16 cellular contexts compared by ENCODE assay signal in the genomic region with DNA sequence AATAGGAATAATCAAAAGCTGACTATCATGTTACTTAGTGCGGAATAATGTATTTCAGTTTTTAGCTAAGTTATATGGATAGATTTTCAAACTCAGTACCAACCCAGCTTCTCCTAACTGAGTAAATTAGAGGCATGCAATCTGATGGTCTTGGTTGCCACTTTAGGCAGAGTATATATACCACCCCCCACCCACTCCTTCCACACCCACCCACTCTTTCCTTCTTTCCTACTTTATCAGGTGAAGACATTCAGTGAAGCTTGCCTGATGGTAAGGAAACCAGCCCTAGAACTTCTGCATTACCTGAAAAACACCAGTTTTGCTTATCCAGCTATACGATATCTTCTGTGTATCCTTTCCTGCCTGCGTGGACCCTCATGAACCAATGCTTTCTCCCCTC. TPM values are rescaled to one million over a fixed set of nuclear protein-coding genes. Genes with fewer than 3 reads are reported as not detected.
DNase-seq lines count a peak whose midpoint lies in the region; ATAC-seq and TF ChIP-seq lines count a peak whose summit lies in the region.
"Had no signal": no experiment of that assay in that cellular context is flagged by ENCODE, and none has a peak within 500 bp of the region (broad histone marks: within the 10 kb centered on the region; RNA-seq: fewer than 3 reads in every experiment).

No MANE protein-coding gene starts in this region.

- CTCF ChIA-PET in activated CD8-positive, alpha-beta T cell treated with anti-CD3 and anti-CD28 coated beads, Interleukin-2, amount 10 ng/mL, durations not matched to agents 7 days and 5 days (lab: Charles Lee), result interaction anchor here (1.5 kb wide), 1 partner anchor 10 kb away, joined by 4 read pairs; no protein-coding TSS in a partner anchor
- CTCF ChIA-PET in activated CD8-positive, alpha-beta T cell treated with anti-CD3 and anti-CD28 coated beads for 36 hours (lab: Charles Lee), result interaction anchor here (1.5 to 1.7 kb wide), 2 partner anchors 19 to 474 kb away, joined by 4 to 5 read pairs; no protein-coding TSS in a partner anchor

- no peaks in the 10 kb centered on the region for H3K9me3 Mint-ChIP-seq in activated CD8-positive, alpha-beta T cell treated with anti-CD3 and anti-CD28 coated beads, Interleukin-2, amount 10 ng/mL, durations not matched to agents 7 days and 5 days (ENCODE audit: insufficient read depth)
- H3K9me3 Mint-ChIP-seq in activated CD8-positive, alpha-beta T cell treated with anti-CD3 and anti-CD28 coated beads for 36 hours, result no peaks in the 10 kb centered on the region
- H3K9me3 Mint-ChIP-seq in central memory CD8-positive, alpha-beta T cell, result no peaks in the 10 kb centered on the region
- H3K9me3 Mint-ChIP-seq in memory B cell, result no peaks in the 10 kb centered on the region
- H3K9me3 Mint-ChIP-seq: CD4-positive, CD25-positive, alpha-beta regulatory T cell; CD8-positive, alpha-beta T cell; GM23338; H9; HFFc6 had no signal

- H3K36me3 Mint-ChIP-seq in activated CD8-positive, alpha-beta T cell treated with anti-CD3 and anti-CD28 coated beads, Interleukin-2, amount 10 ng/mL, durations not matched to agents 7 days and 5 days (ENCODE audit: low read depth), result peaks cover 25% of the 10 kb centered on the region
- peaks cover 22% of the 10 kb centered on the region for H3K36me3 Mint-ChIP-seq in activated CD8-positive, alpha-beta T cell treated with anti-CD3 and anti-CD28 coated beads for 36 hours (ENCODE audit: low read depth)
- peaks cover 25% of the 10 kb centered on the region for H3K36me3 Mint-ChIP-seq in central memory CD8-positive, alpha-beta T cell (ENCODE audit: insufficient read depth)
- H3K36me3 Mint-ChIP-seq in memory B cell, result peaks cover 4% of the 10 kb centered on the region

- H3K4me3 Mint-ChIP-seq in activated CD8-positive, alpha-beta T cell treated with anti-CD3 and anti-CD28 coated beads, Interleukin-2, amount 10 ng/mL, durations not matched to agents 7 days and 5 days, result no peak overlapping the region
- no peak overlapping the region for H3K4me3 Mint-ChIP-seq in activated CD8-positive, alpha-beta T cell treated with anti-CD3 and anti-CD28 coated beads for 36 hours
- no peak overlapping the region for H3K4me3 Mint-ChIP-seq in central memory CD8-positive, alpha-beta T cell
- H3K4me3 Mint-ChIP-seq in memory B cell, result no peak overlapping the region
- H3K4me3 Mint-ChIP-seq: B cell; CD4-positive, CD25-positive, alpha-beta regulatory T cell; CD8-positive, alpha-beta T cell; GM23338; H9; HFFc6 had no signal

- H3K27me3 Mint-ChIP-seq in activated CD8-positive, alpha-beta T cell treated with anti-CD3 and anti-CD28 coated beads, Interleukin-2, amount 10 ng/mL, durations not matched to agents 7 days and 5 days (ENCODE audit: low read depth), result no peaks in the 10 kb centered on the region
- H3K27me3 Mint-ChIP-seq in activated CD8-positive, alpha-beta T cell treated with anti-CD3 and anti-CD28 coated beads for 36 hours, result no peaks in the 10 kb centered on the region
- H3K27me3 Mint-ChIP-seq in central memory CD8-positive, alpha-beta T cell, result no peaks in the 10 kb centered on the region
- H3K27me3 Mint-ChIP-seq in memory B cell, result no peaks in the 10 kb centered on the region
- H3K27me3 Mint-ChIP-seq: B cell; CD4-positive, CD25-positive, alpha-beta regulatory T cell had no signal

- no peak for ATAC-seq in activated CD8-positive, alpha-beta T cell treated with anti-CD3 and anti-CD28 coated beads, Interleukin-2, amount 10 ng/mL, durations not matched to agents 7 days and 5 days
- ATAC-seq in activated CD8-positive, alpha-beta T cell treated with anti-CD3 and anti-CD28 coated beads for 36 hours, result no peak
- ATAC-seq in central memory CD8-positive, alpha-beta T cell (replicated peaks; ENCODE audit: extremely low read depth, poor library complexity, severe bottlenecking), result no peak
- no peak for ATAC-seq in memory B cell (ENCODE audit: low read depth)
- no peak for ATAC-seq in GM18858 (IDR thresholded peaks at IDR 0.05; ENCODE audit: unreplicated experiment)
- ATAC-seq: CD8-positive, alpha-beta T cell; GM23338; HCT116 had no signal

- H3K4me1 Mint-ChIP-seq in activated CD8-positive, alpha-beta T cell treated with anti-CD3 and anti-CD28 coated beads, Interleukin-2, amount 10 ng/mL, durations not matched to agents 7 days and 5 days (ENCODE audit: low read depth), result no peaks in the 10 kb centered on the region
- peaks cover 5% of the 10 kb centered on the region for H3K4me1 Mint-ChIP-seq in activated CD8-positive, alpha-beta T cell treated with anti-CD3 and anti-CD28 coated beads for 36 hours (ENCODE audit: low read depth)
- H3K4me1 Mint-ChIP-seq in central memory CD8-positive, alpha-beta T cell, result no peaks in the 10 kb centered on the region
- peaks cover 4% of the 10 kb centered on the region for H3K4me1 Mint-ChIP-seq in memory B cell
- H3K4me1 Mint-ChIP-seq: B cell, GM23338 had no signal

- H3K27ac Mint-ChIP-seq in activated CD8-positive, alpha-beta T cell treated with anti-CD3 and anti-CD28 coated beads, Interleukin-2, amount 10 ng/mL, durations not matched to agents 7 days and 5 days, result peak overlapping the region; percentile 15
- H3K27ac Mint-ChIP-seq in activated CD8-positive, alpha-beta T cell treated with anti-CD3 and anti-CD28 coated beads for 36 hours, result no peak overlapping the region
- peak overlapping the region; percentile 38 for H3K27ac Mint-ChIP-seq in central memory CD8-positive, alpha-beta T cell (ENCODE audit: low read depth)
- H3K27ac Mint-ChIP-seq in memory B cell, result peak overlapping the region; percentile 40
- H3K27ac Mint-ChIP-seq: B cell; CD4-positive, CD25-positive, alpha-beta regulatory T cell; CD8-positive, alpha-beta T cell; GM23338; H9; HFFc6 had no signal

- DNase-seq in activated CD8-positive, alpha-beta T cell treated with anti-CD3 and anti-CD28 coated beads, Interleukin-2, amount 10 ng/mL, durations not matched to agents 7 days and 5 days, result no peak
- no peak for DNase-seq in activated CD8-positive, alpha-beta T cell treated with anti-CD3 and anti-CD28 coated beads for 36 hours
- no peak for DNase-seq in central memory CD8-positive, alpha-beta T cell (ENCODE audit: low spot score in 2 of 2)
- DNase-seq in memory B cell (ENCODE audit: low spot score in 2 of 2) (no peak), cerebellar cortex (ENCODE audit: low spot score) (no peak)
- DNase-seq: Caco-2; CD4-positive, CD25-positive, alpha-beta regulatory T cell; CD8-positive, alpha-beta T cell; DMS153; DND-41; H9; HFFc6 had no signal

- no peak for TF ChIP-seq CTCF in activated CD8-positive, alpha-beta T cell treated with anti-CD3 and anti-CD28 coated beads for 36 hours (IDR thresholded peaks at IDR 0.05)

- intact Hi-C loops in activated CD8-positive, alpha-beta T cell treated with anti-CD3 and anti-CD28 coated beads for 36 hours (cut with micrococcal nuclease), result no loop called here

- POLR2A ChIA-PET in activated CD8-positive, alpha-beta T cell treated with anti-CD3 and anti-CD28 coated beads, Interleukin-2, amount 10 ng/mL, durations not matched to agents 7 days and 5 days (lab: Charles Lee), result interaction anchor here (0.6 kb wide), 1 partner anchor 120 kb away, joined by 3 read pairs; no protein-coding TSS in a partner anchor
- POLR2A ChIA-PET in activated CD8-positive, alpha-beta T cell treated with anti-CD3 and anti-CD28 coated beads for 36 hours (lab: Charles Lee), result interaction anchor here (0.6 kb wide), 1 partner anchor 134 kb away, joined by 3 read pairs; a partner anchor contains a TSS

RNA-seq across cellular contexts. Expression of a gene that starts 36.3 kb away (rescaled TPM):
- 100 to 1,000 TPM; 120 to 135 TPM for total RNA-seq in activated CD8-positive, alpha-beta T cell treated with anti-CD3 and anti-CD28 coated beads, Interleukin-2, amount 10 ng/mL, durations not matched to agents 7 days and 5 days
- total RNA-seq in activated CD8-positive, alpha-beta T cell treated with anti-CD3 and anti-CD28 coated beads for 36 hours, result 100 to 1,000 TPM; 160 to 173 TPM

RNA-seq across cellular contexts. Expression of a gene that starts 36.6 kb away (rescaled TPM):
- 10 to 100 TPM; 63.8 to 68.9 TPM for total RNA-seq in activated CD8-positive, alpha-beta T cell treated with anti-CD3 and anti-CD28 coated beads, Interleukin-2, amount 10 ng/mL, durations not matched to agents 7 days and 5 days
- total RNA-seq in activated CD8-positive, alpha-beta T cell treated with anti-CD3 and anti-CD28 coated beads for 36 hours, result 10 to 100 TPM; 56.2 to 60.5 TPM
